In genomic region chr21:46635324-46636180, GRCh38 we compare ENCODE assay signal across 8 cellular contexts.
DNase-seq lines count a peak whose midpoint lies in the region; ATAC-seq and TF ChIP-seq lines count a peak whose summit lies in the region.

Gene PRMT2, plus strand, starts transcription at chr21:46635674. Its CDS starts 1,278 bp downstream, at chr21:46636952.

- TF ChIP-seq CTCF in C4-2B (conservative IDR thresholded peaks at IDR 0.05), result peak; percentile 7; the same call in 1 of the 2 replicates

- peak; percentile 94 for ATAC-seq in GM19372 (IDR thresholded peaks at IDR 0.05; ENCODE audit: low read depth, unreplicated experiment)
- peak; percentile 85 for ATAC-seq in HG03558 (IDR thresholded peaks at IDR 0.05; ENCODE audit: extremely low read depth, unreplicated experiment)

- H3K27ac ChIP-seq in C4-2B, result peak within 1 kb of the TSS; percentile 89

- peak; percentile 96 for DNase-seq in NCI-H748 (lab: John Stamatoyannopoulos, UW; ENCODE audit: unreplicated experiment)
- DNase-seq in activated CD4-positive, alpha-beta T cell treated with anti-CD3 and anti-CD28 coated beads, Interleukin-2, amount 50 U/mL, for 1 hour, result peak; percentile 97
- peak; percentile 94 for DNase-seq in cortex of kidney (lab: John Stamatoyannopoulos, UW)
- DNase-seq in left kidney (ENCODE audit: low read depth, low spot score), result peak; percentile 99
- peak; percentile 97 for DNase-seq in stimulated activated CD4-positive, alpha-beta T cell treated with anti-CD3 and anti-CD28 coated beads, Interleukin-1b, Interleukin-23, amount 100 ng/mL, for 48 hours

Comparison
In these comparisons a context has a peak if more than half of its experiments do, and no peak if none do; other contexts are left out.
1. Peak in every context shown above with its lines: DNase-seq, ATAC-seq and H3K27ac ChIP-seq.